ENCODE assay signal across 1 cellular context in genomic region chr4:89136525-89136924, GRCh38.
TF ChIP-seq lines count a peak whose summit lies in the region.

No MANE protein-coding gene starts in this region.

TF ChIP-seq in H1, 55 proteins besides CTCF, POLR2A, EP300 and RAD21:
- no peak for TF ChIP-seq ATF3 (IDR thresholded peaks at IDR 0.05; ENCODE audit: insufficient read depth, low read depth, low read length)
- no peak for TF ChIP-seq ZNF274 (IDR thresholded peaks at IDR 0.05; ENCODE audit: borderline replicate concordance, extremely low read depth, low read length)
- TF ChIP-seq TAF7 (optimal IDR thresholded peaks at IDR 0.05; ENCODE audit: borderline replicate concordance, low read depth, low read length), result no peak
- TF ChIP-seq USF2 (IDR thresholded peaks at IDR 0.05; ENCODE audit: low read length), result no peak
- TF ChIP-seq SIN3A (conservative IDR thresholded peaks at IDR 0.05 in 1 of 2, IDR thresholded peaks at IDR 0.05 in 1 of 2; ENCODE audit: low read depth in 1 of 2, low read length in 2 of 2), result no peak
- TF ChIP-seq EZH2 (IDR thresholded peaks at IDR 0.05; ENCODE audit: low read depth, low read length, severe bottlenecking), result no peak
- TF ChIP-seq MAX (IDR thresholded peaks at IDR 0.05), result no peak
- no peak for TF ChIP-seq CTBP2 (IDR thresholded peaks at IDR 0.05; ENCODE audit: borderline replicate concordance, insufficient read depth, insufficient read length, low read length)
- no peak for TF ChIP-seq CEBPB (IDR thresholded peaks at IDR 0.05; ENCODE audit: low read depth, low read length)
- TF ChIP-seq TCF12 (IDR thresholded peaks at IDR 0.05; ENCODE audit: low read depth, low read length), result no peak
- no peak for TF ChIP-seq SP2 (IDR thresholded peaks at IDR 0.05; ENCODE audit: low read length)
- no peak for TF ChIP-seq SIX5 (IDR thresholded peaks at IDR 0.05; ENCODE audit: low read depth, low read length)
- TF ChIP-seq NRF1 (IDR thresholded peaks at IDR 0.05; ENCODE audit: low read depth, low read length), result no peak
- TF ChIP-seq CREB1 (IDR thresholded peaks at IDR 0.05), result no peak
- TF ChIP-seq ATF2 (IDR thresholded peaks at IDR 0.05; ENCODE audit: low read length), result no peak
- no peak for TF ChIP-seq JUND (IDR thresholded peaks at IDR 0.05; ENCODE audit: low read length)
- no peak for TF ChIP-seq SAP30 (IDR thresholded peaks at IDR 0.05; ENCODE audit: insufficient read depth, insufficient replicate concordance, low read length)
- TF ChIP-seq GTF2F1 (IDR thresholded peaks at IDR 0.05; ENCODE audit: borderline replicate concordance, low read depth, low read length), result no peak
- no peak for TF ChIP-seq BCL11A (IDR thresholded peaks at IDR 0.05; ENCODE audit: low read depth in 2 of 2, low read length in 2 of 2)
- TF ChIP-seq CBX8 (IDR thresholded peaks at IDR 0.05; ENCODE audit: borderline replicate concordance, low read depth, low read length), result no peak
